Comparison of ENCODE assay signal across 1 cellular context in the genomic region with DNA sequence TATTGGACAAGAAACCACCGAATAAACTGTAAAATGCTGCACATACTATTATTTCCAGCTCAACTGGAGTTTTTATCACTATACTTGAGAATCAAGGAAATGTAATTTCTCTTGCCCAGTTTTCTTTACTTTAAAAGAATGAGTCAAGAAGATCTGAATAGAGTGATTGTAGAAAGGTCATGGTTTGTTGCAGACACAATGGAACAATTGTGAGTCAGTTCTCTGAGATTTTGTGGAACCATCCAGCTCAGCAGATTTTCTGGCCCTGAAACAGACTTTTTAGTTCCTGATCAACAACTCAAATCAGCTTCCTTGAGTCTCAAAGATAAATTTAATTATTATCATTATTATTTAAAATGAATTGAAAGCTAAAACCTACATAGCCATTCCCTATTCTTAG.
TF ChIP-seq lines count a peak whose summit lies in the region.

No MANE protein-coding gene starts in this region.

TF ChIP-seq in HCT116, 20 proteins besides CTCF, POLR2A, EP300 and RAD21 (continued from another document):
- TF ChIP-seq CEBPB (IDR thresholded peaks at IDR 0.05; ENCODE audit: low read depth) = no peak
- TF ChIP-seq EZH2 (IDR thresholded peaks at IDR 0.05) = no peak
- TF ChIP-seq EZH2phosphoT487 (IDR thresholded peaks at IDR 0.05; ENCODE audit: borderline replicate concordance) = no peak
- TF ChIP-seq JUND (IDR thresholded peaks at IDR 0.05) = 0 out of 2 replicates have a peak, but pooled peaks have one; percentile 39
- TF ChIP-seq ZNF274 (IDR thresholded peaks at IDR 0.05; ENCODE audit: low read depth, low read length) = no peak
- TF ChIP-seq ELF1 (IDR thresholded peaks at IDR 0.05; ENCODE audit: borderline replicate concordance, low read depth) = no peak
- no peak for TF ChIP-seq ZFX (IDR thresholded peaks at IDR 0.05)
- no peak for TF ChIP-seq SIN3A (IDR thresholded peaks at IDR 0.05; ENCODE audit: low read depth)
- no peak for TF ChIP-seq TCF7L2 (IDR thresholded peaks at IDR 0.05; ENCODE audit: borderline replicate concordance, extremely low read depth, insufficient read depth, insufficient read length)
- TF ChIP-seq EGR1 (IDR thresholded peaks at IDR 0.05; ENCODE audit: low read depth) = no peak
- TF ChIP-seq SRF (IDR thresholded peaks at IDR 0.05; ENCODE audit: low read depth) = no peak
- TF ChIP-seq, protein P1, sequence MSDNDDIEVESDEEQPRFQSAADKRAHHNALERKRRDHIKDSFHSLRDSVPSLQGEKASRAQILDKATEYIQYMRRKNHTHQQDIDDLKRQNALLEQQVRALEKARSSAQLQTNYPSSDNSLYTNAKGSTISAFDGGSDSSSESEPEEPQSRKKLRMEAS (IDR thresholded peaks at IDR 0.05) = no peak
- TF ChIP-seq, protein P2, sequence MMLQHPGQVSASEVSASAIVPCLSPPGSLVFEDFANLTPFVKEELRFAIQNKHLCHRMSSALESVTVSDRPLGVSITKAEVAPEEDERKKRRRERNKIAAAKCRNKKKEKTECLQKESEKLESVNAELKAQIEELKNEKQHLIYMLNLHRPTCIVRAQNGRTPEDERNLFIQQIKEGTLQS (IDR thresholded peaks at IDR 0.05) = no peak
- TF ChIP-seq POLR2AphosphoS5 (IDR thresholded peaks at IDR 0.05; ENCODE audit: low read depth, low read length) = no peak
- 0 out of 2 replicates have a peak, but pooled peaks have one; percentile 23 for TF ChIP-seq CBX3 (IDR thresholded peaks at IDR 0.05; ENCODE audit: low read depth)
- TF ChIP-seq, protein P3, sequence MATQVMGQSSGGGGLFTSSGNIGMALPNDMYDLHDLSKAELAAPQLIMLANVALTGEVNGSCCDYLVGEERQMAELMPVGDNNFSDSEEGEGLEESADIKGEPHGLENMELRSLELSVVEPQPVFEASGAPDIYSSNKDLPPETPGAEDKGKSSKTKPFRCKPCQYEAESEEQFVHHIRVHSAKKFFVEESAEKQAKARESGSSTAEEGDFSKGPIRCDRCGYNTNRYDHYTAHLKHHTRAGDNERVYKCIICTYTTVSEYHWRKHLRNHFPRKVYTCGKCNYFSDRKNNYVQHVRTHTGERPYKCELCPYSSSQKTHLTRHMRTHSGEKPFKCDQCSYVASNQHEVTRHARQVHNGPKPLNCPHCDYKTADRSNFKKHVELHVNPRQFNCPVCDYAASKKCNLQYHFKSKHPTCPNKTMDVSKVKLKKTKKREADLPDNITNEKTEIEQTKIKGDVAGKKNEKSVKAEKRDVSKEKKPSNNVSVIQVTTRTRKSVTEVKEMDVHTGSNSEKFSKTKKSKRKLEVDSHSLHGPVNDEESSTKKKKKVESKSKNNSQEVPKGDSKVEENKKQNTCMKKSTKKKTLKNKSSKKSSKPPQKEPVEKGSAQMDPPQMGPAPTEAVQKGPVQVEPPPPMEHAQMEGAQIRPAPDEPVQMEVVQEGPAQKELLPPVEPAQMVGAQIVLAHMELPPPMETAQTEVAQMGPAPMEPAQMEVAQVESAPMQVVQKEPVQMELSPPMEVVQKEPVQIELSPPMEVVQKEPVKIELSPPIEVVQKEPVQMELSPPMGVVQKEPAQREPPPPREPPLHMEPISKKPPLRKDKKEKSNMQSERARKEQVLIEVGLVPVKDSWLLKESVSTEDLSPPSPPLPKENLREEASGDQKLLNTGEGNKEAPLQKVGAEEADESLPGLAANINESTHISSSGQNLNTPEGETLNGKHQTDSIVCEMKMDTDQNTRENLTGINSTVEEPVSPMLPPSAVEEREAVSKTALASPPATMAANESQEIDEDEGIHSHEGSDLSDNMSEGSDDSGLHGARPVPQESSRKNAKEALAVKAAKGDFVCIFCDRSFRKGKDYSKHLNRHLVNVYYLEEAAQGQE (IDR thresholded peaks at IDR 0.05; ENCODE audit: low read depth) = no peak
- peak; percentile 45; the same call in 1 of the 2 replicates for TF ChIP-seq FOSL1 (IDR thresholded peaks at IDR 0.05; ENCODE audit: low read depth)
- TF ChIP-seq SP1 (IDR thresholded peaks at IDR 0.05; ENCODE audit: low read depth) = peak; percentile 39; the same call in 1 of the 2 replicates
